ENCODE assay signal across 1 cellular context in genomic region chr19:1466461-1467227, GRCh38.
TF ChIP-seq lines count a peak whose summit lies in the region.

No MANE protein-coding gene starts in this region.

TF ChIP-seq in IMR-90, 13 proteins besides CTCF, POLR2A, EP300 and RAD21:
- TF ChIP-seq ELK1 (IDR thresholded peaks at IDR 0.05; ENCODE audit: borderline replicate concordance, low read depth, low read length) (no peak), USF2 (IDR thresholded peaks at IDR 0.05; ENCODE audit: low read depth, low read length) (no peak), MXI1 (IDR thresholded peaks at IDR 0.05; ENCODE audit: borderline replicate concordance, low read depth, low read length) (no peak), CHD1 (IDR thresholded peaks at IDR 0.05; ENCODE audit: low read depth, low read length) (no peak), RCOR1 (IDR thresholded peaks at IDR 0.05; ENCODE audit: insufficient replicate concordance, low read length) (no peak), RFX5 (IDR thresholded peaks at IDR 0.05; ENCODE audit: low read depth, low read length) (no peak), MAZ (IDR thresholded peaks at IDR 0.05; ENCODE audit: borderline replicate concordance, low read depth, low read length) (no peak)
TF ChIP-seq in IMR-90: peak in this region for 0.
